In genomic region chr22:29765905-29766631, GRCh38 we compare ENCODE assay signal across 8 cellular contexts. TPM values are rescaled to one million over a fixed set of nuclear protein-coding genes. Genes with fewer than 3 reads are reported as not detected.
DNase-seq lines count a peak whose midpoint lies in the region; ATAC-seq and TF ChIP-seq lines count a peak whose summit lies in the region.

No MANE protein-coding gene starts in this region.

- peaks cover 16% of the 10 kb centered on the region for H3K36me3 ChIP-seq in iPS-20b (ENCODE audit: insufficient read depth, low read depth, low read length)

- peak overlapping the region; percentile 22 for H3K27ac ChIP-seq in iPS-20b (ENCODE audit: low read length)

- H3K9me3 ChIP-seq in iPS-20b (ENCODE audit: insufficient read depth, low read depth, low read length), result no peaks in the 10 kb centered on the region

- peak overlapping the region; percentile 91 to 98 (median 96) for H3K27ac Mint-ChIP-seq in CD14-positive monocyte

- H3K27me3 ChIP-seq in iPS-20b (ENCODE audit: insufficient read depth, low read length), result no peaks in the 10 kb centered on the region

- H3K9ac ChIP-seq in iPS-20b (ENCODE audit: low read depth, low read length), result peak overlapping the region; percentile 94

- H3K4me1 Mint-ChIP-seq in CD14-positive monocyte, result peaks cover 33% of the 10 kb centered on the region

- peaks cover 19 to 24% of the 10 kb centered on the region in 2 donors for H3K36me3 Mint-ChIP-seq in CD14-positive monocyte

- H3K9me3 Mint-ChIP-seq in CD14-positive monocyte, result no peaks in the 10 kb centered on the region

- peak overlapping the region; percentile 99 for H3K4me3 Mint-ChIP-seq in CD14-positive monocyte

- TF ChIP-seq CTCF in CD14-positive monocyte (IDR thresholded peaks at IDR 0.05), result no peak
- no peak for TF ChIP-seq CTCF in LNCaP clone FGC (IDR thresholded peaks at IDR 0.05; ENCODE audit: control insufficient read depth, extremely low read depth, insufficient read depth)

- DNase-seq in CD14-positive monocyte (ENCODE audit: low spot score), result no peak
- no peak for DNase-seq in LNCaP clone FGC (ENCODE audit: low read depth)
- DNase-seq in activated naive CD4-positive, alpha-beta T cell treated with anti-CD3 and anti-CD28 coated beads, Interleukin-2, amount 50 U/mL, for 16 hours, result peak; percentile 34
- DNase-seq in stimulated activated CD4-positive, alpha-beta T cell treated with anti-CD3 and anti-CD28 coated beads, Interleukin-4, amount 100 ng/mL, for 24 hours, result peak; percentile 26
- no peak for DNase-seq in NCI-H2227 (lab: John Stamatoyannopoulos, UW; ENCODE audit: unreplicated experiment)
- no peak for DNase-seq in iPS-NIHi11 (ENCODE audit: low spot score)

- intact Hi-C loops in CD14-positive monocyte (cut with micrococcal nuclease), result loop anchor here (5.0 to 10.0 kb wide), 3 partner anchors 116 to 239 kb away; partner anchors contain the start of genes MTMR3 (in 1 of the 2) and NF2 (in 1 of the 2)

- peaks cover 0 to 1% (median 0%) of the 10 kb centered on the region in 3 donors for H3K27me3 Mint-ChIP-seq in CD14-positive monocyte (ENCODE audit: low read depth in 3 of 3)

- peak overlapping the region; percentile 85 for H3K4me3 ChIP-seq in LNCaP clone FGC (ENCODE audit: low read depth, low read length)
- peak overlapping the region; percentile 92 for H3K4me3 ChIP-seq in iPS-20b (ENCODE audit: low read length)

- H3K4me1 ChIP-seq in iPS-20b (ENCODE audit: insufficient read depth, low read length), result peaks cover 5% of the 10 kb centered on the region; the same call in 1 of the 2 replicates

- ATAC-seq in GM21360 (IDR thresholded peaks at IDR 0.05; ENCODE audit: unreplicated experiment), result peak; percentile 22

RNA-seq across cellular contexts. Expression of gene ZMAT5, which starts 0.7 kb away (rescaled TPM):
- polyA plus RNA-seq in CD14-positive monocyte, result 10 to 100 TPM; 59.3 to 79.4 TPM

RNA-seq across cellular contexts. Expression of gene UQCR10, which starts 1.1 kb away (rescaled TPM):
- 100 to 1,000 TPM; 287 to 314 TPM for polyA plus RNA-seq in CD14-positive monocyte

RNA-seq across cellular contexts. Expression of gene CABP7, which starts 46.3 kb away (rescaled TPM):
- under 1 TPM; 0.11 to 0.14 TPM for polyA plus RNA-seq in CD14-positive monocyte

Comparison
In these comparisons a context has a peak if more than half of its experiments do, and no peak if none do; other contexts are left out.
1. DNase-seq: peak in activated naive CD4-positive, alpha-beta T cell treated with anti-CD3 and anti-CD28 coated beads, Interleukin-2, amount 50 U/mL, for 16 hours (single experiment) and stimulated activated CD4-positive, alpha-beta T cell treated with anti-CD3 and anti-CD28 coated beads, Interleukin-4, amount 100 ng/mL, for 24 hours (single experiment); none in CD14-positive monocyte (single experiment), LNCaP clone FGC (single experiment), NCI-H2227 (single experiment) and iPS-NIHi11 (single experiment).